ENCODE assay signal across 1 cellular context in genomic region chr15:88987951-88988671, GRCh38.
TF ChIP-seq lines count a peak whose summit lies in the region.

No MANE protein-coding gene starts in this region.

TF ChIP-seq in K562, 482 proteins besides CTCF, POLR2A, EP300 and RAD21 (continued from another document):
- TF ChIP-seq PBX2 (CRISPR knock-in tag; IDR thresholded peaks at IDR 0.05; ENCODE audit: low read depth) (no peak), PBX2 (tag; conservative IDR thresholded peaks at IDR 0.05; ENCODE audit: low read depth) (no peak), MCM3 (IDR thresholded peaks at IDR 0.05) (no peak), ZNF76 (CRISPR knock-in tag; IDR thresholded peaks at IDR 0.05; ENCODE audit: borderline replicate concordance) (no peak), ZNF408 (CRISPR knock-in tag; IDR thresholded peaks at IDR 0.05; ENCODE audit: low read depth) (no peak), DPF2 (IDR thresholded peaks at IDR 0.05) (peak; percentile 85), ZBED1 (IDR thresholded peaks at IDR 0.05) (no peak), TRIM24 (IDR thresholded peaks at IDR 0.05) (peak; percentile 17 to 57; a peak in 3 of 4 replicates), SOX6 (IDR thresholded peaks at IDR 0.05) (peak; percentile 28; the same call in 1 of the 2 replicates), NCOA2 (IDR thresholded peaks at IDR 0.05; ENCODE audit: partially characterized antibody in 2 of 2) (no peak), GTF2A2 (tag; IDR thresholded peaks at IDR 0.05) (no peak), NKRF (IDR thresholded peaks at IDR 0.05; ENCODE audit: borderline replicate concordance) (no peak), ZNF707 (CRISPR knock-in tag; conservative IDR thresholded peaks at IDR 0.05) (no peak), JUNB (CRISPR knock-in tag; conservative IDR thresholded peaks at IDR 0.05) (no peak), CHD2 (IDR thresholded peaks at IDR 0.05; ENCODE audit: low read depth, low read length) (peak; percentile 26; the same call in 1 of the 2 replicates), TAL1 (IDR thresholded peaks at IDR 0.05) (peak; percentile 46; the same call in 1 of the 2 replicates), CBX1 (IDR thresholded peaks at IDR 0.05; ENCODE audit: low read depth) (peak; percentile 38; the same call in 1 of the 2 replicates), HDAC3 (IDR thresholded peaks at IDR 0.05; ENCODE audit: borderline replicate concordance, partially characterized antibody) (peak; percentile 36), PHB (CRISPR knock-in tag; IDR thresholded peaks at IDR 0.05) (no peak), MIER1 (IDR thresholded peaks at IDR 0.05; ENCODE audit: low read depth) (no peak), GATAD2B (IDR thresholded peaks at IDR 0.05; ENCODE audit: borderline replicate concordance) (peak; percentile 72), EP400 (IDR thresholded peaks at IDR 0.05) (no peak), ZNF445 (CRISPR knock-in tag; IDR thresholded peaks at IDR 0.05; ENCODE audit: low read depth) (no peak), U2AF1 (optimal IDR thresholded peaks at IDR 0.05; ENCODE audit: low read depth, low read length) (no peak), HLTF (IDR thresholded peaks at IDR 0.05) (no peak), CREB3 (tag; conservative IDR thresholded peaks at IDR 0.05; ENCODE audit: low read depth) (no peak), KDM1A (IDR thresholded peaks at IDR 0.05) (peak; percentile 11 to 63; a peak in 1 of 4 replicates), KLF1 (tag; IDR thresholded peaks at IDR 0.05) (no peak), ESRRB (CRISPR knock-in tag; IDR thresholded peaks at IDR 0.05; ENCODE audit: borderline replicate concordance) (no peak), CBFA2T3 (IDR thresholded peaks at IDR 0.05) (peak; percentile 80), PTBP1 (IDR thresholded peaks at IDR 0.05; ENCODE audit: low read depth, low read length) (no peak), TOE1 (IDR thresholded peaks at IDR 0.05; ENCODE audit: borderline replicate concordance) (no peak), TOE1 (CRISPR knock-in tag; IDR thresholded peaks at IDR 0.05; ENCODE audit: borderline replicate concordance, low read depth) (no peak), FUS (optimal IDR thresholded peaks at IDR 0.05; ENCODE audit: low read depth, low read length) (no peak), TCF3 (CRISPR knock-in tag; IDR thresholded peaks at IDR 0.05) (0 out of 2 replicates have a peak, but pooled peaks have one; percentile 28), SMARCE1 (IDR thresholded peaks at IDR 0.05) (peak; percentile 61), OTX1 (CRISPR knock-in tag; IDR thresholded peaks at IDR 0.05) (no peak), ZEB2 (IDR thresholded peaks at IDR 0.05) (peak; percentile 33; the same call in 1 of the 2 replicates), NBN (IDR thresholded peaks at IDR 0.05; ENCODE audit: low read depth) (peak; percentile 53; the same call in 1 of the 2 replicates)
- TF ChIP-seq, protein P1, sequence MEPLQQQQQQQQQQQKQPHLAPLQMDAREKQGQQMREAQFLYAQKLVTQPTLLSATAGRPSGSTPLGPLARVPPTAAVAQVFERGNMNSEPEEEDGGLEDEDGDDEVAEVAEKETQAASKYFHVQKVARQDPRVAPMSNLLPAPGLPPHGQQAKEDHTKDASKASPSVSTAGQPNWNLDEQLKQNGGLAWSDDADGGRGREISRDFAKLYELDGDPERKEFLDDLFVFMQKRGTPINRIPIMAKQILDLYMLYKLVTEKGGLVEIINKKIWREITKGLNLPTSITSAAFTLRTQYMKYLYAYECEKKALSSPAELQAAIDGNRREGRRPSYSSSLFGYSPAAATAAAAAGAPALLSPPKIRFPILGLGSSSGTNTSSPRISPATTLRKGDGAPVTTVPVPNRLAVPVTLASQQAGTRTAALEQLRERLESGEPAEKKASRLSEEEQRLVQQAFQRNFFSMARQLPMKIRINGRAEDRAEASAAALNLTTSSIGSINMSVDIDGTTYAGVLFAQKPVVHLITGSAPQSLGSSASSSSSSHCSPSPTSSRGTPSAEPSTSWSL (CRISPR knock-in tag; IDR thresholded peaks at IDR 0.05; ENCODE audit: borderline replicate concordance), result no peak
- TF ChIP-seq, protein P2, sequence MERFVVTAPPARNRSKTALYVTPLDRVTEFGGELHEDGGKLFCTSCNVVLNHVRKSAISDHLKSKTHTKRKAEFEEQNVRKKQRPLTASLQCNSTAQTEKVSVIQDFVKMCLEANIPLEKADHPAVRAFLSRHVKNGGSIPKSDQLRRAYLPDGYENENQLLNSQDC (CRISPR knock-in tag; IDR thresholded peaks at IDR 0.05), result no peak
TF ChIP-seq in K562: peak in this region for 39.
